In the genomic region with DNA sequence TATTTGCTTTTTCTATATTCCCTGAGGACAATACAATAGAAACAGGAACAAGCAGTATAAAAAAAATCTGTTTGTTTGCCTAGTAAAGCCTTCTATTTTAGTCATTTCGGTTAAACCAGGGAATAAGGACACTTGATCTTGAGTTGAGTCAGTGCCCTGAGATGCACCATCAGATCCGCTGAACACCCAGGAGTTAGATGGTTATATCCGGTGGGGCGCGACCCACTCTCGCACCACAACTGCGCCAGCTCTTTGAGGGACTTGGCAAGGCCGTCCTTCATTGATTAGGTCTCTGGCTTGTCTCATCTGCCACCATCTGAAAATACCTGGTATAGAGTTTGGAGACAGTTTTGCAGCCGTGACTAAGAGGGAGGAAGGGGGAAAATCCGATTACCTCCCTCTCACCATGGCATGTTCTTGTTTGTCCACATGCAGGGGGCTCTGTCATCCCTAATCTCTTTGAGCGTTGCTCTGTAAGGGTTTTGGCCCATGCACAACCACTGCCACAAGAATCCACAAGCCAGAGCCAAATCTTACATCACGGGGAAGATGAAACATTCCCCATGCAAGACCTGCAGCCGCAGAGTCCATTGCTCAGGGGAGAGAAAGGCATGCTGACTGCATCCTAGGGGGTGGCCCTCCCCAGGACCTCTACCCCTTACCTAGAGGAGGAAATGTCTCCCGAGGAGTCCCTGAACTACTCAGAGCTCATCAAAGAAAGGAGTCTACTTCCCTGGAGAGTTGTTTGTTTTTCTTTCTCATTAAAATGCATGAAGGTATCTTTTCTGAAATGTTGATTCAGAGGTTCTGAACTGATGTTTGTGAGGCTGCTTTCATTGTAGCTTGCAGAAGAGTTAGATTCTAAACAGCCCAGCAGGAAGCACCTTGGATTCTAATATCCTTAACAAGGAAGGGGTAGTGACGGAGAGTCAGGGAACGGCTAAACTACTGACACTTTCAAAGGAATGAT, we compare ENCODE assay signal across 11 cellular contexts.
A peak's percentile ranks its signal among the peaks of the same experiment; 100 is the strongest.
DNase-seq lines count a peak whose midpoint lies in the region; ATAC-seq, FAIRE-seq and TF ChIP-seq lines count a peak whose summit lies in the region.
"Had no signal": no experiment of that assay in that cellular context is flagged by ENCODE, and none has a peak within 500 bp of the region (broad histone marks: within the 10 kb centered on the region; RNA-seq: fewer than 3 reads in every experiment).

No MANE protein-coding gene starts in this region.

- intact Hi-C loops in Right ventricle myocardium inferior (cut with DNase I) (no loop called here), cardiac septum (cut with DNase I) (no loop called here), aorta (cut with DNase I) (no loop called here)

- DNase-seq in Right ventricle myocardium inferior (ENCODE audit: missing footprints), result no peak
- DNase-seq in cardiac septum (ENCODE audit: low spot score), result no peak
- DNase-seq in cardiac fibroblast (ENCODE audit: low read depth in 2 of 2), result peak; percentile 85 to 86
- peak; percentile 54 for DNase-seq in iPS-NIHi11 (ENCODE audit: low spot score)
- peak; percentile 54 for DNase-seq in urothelium cell line (ENCODE audit: low spot score)
- DNase-seq in aorta, result no peak
- no peak for DNase-seq in RKO (ENCODE audit: low spot score)
- DNase-seq: activated T-cell treated with anti-CD3 and anti-CD28 coated beads, Interleukin-2, amount 50 U/mL, for 72 hours had no signal

- ATAC-seq in Right ventricle myocardium inferior, result peak; percentile 43
- ATAC-seq in GM21526 (IDR thresholded peaks at IDR 0.05; ENCODE audit: low FRiP score, unreplicated experiment), result no peak
- ATAC-seq in aorta (ENCODE audit: low FRiP score), result no peak
- ATAC-seq: activated T-cell treated with anti-CD3 and anti-CD28 coated beads, Interleukin-2, amount 50 U/mL, for 72 hours; Panc1 had no signal

- peak overlapping the region in 1 of 2 donors; percentile 5 for H3K27ac ChIP-seq in aorta (ENCODE audit: low read depth in 1 of 2, low read length in 2 of 2)

- TF ChIP-seq CTCF in cardiac fibroblast (IDR thresholded peaks at IDR 0.05; ENCODE audit: low read depth, low read length), result no peak

- H3K4me1 ChIP-seq in aorta (ENCODE audit: control insufficient read depth in 1 of 2, insufficient read depth in 2 of 2, low read length in 2 of 2), result peaks cover 0 to 11% of the 10 kb centered on the region in 2 donors

- no peaks in the 10 kb centered on the region for H3K36me3 ChIP-seq in aorta (ENCODE audit: control insufficient read depth in 1 of 2, insufficient read depth in 2 of 2, low read length in 1 of 2)

- H3K9me3 ChIP-seq in aorta (ENCODE audit: control insufficient read depth, low read length), result no peaks in the 10 kb centered on the region

- H3K4me3 ChIP-seq in cardiac fibroblast (replicated peaks in 1 of 2; ENCODE audit: low read depth in 2 of 2, low read length in 2 of 2), result no peak overlapping the region
- no peak overlapping the region for H3K4me3 ChIP-seq in aorta (ENCODE audit: low read length in 2 of 2)

- no peak for FAIRE-seq in urothelium cell line (lab: Jason Lieb, UNC)
- FAIRE-seq: A204.1 had no signal

- no peaks in the 10 kb centered on the region for H3K27me3 ChIP-seq in aorta (ENCODE audit: control insufficient read depth in 1 of 2, insufficient read depth in 2 of 2, low read length in 1 of 2)

- WGBS in aorta, 2 donors, result 55 to 59% methylated on average over 16 of the region's 16 CpGs

Comparison
In these comparisons a context has a peak if more than half of its experiments do, and no peak if none do; other contexts are left out.
1. DNase-seq: peak in cardiac fibroblast (2 of 2), iPS-NIHi11 (single experiment) and urothelium cell line (single experiment); none in Right ventricle myocardium inferior (single experiment), cardiac septum (single experiment), aorta (0 of 2) and RKO (single experiment).